ENCODE assay signal across 12 cellular contexts in genomic region chr10:31383810-31384588, GRCh38.
DNase-seq lines count a peak whose midpoint lies in the region; ATAC-seq and TF ChIP-seq lines count a peak whose summit lies in the region.
"Had no signal": no experiment of that assay in that cellular context is flagged by ENCODE, and none has a peak within 500 bp of the region (broad histone marks: within the 10 kb centered on the region; RNA-seq: fewer than 3 reads in every experiment).

No MANE protein-coding gene starts in this region.

- H3K27me3 ChIP-seq in CD4-positive, CD25-positive, alpha-beta regulatory T cell (ENCODE audit: control insufficient read depth, insufficient read depth, low read length) = no peaks in the 10 kb centered on the region
- no peaks in the 10 kb centered on the region for H3K27me3 ChIP-seq in WERI-Rb-1 (ENCODE audit: insufficient read depth, low read depth, severe bottlenecking)

- H3K9me3 ChIP-seq in CD4-positive, CD25-positive, alpha-beta regulatory T cell (ENCODE audit: control insufficient read depth in 2 of 2, low read length in 2 of 2) = no peaks in the 10 kb centered on the region
- H3K9me3 ChIP-seq in WERI-Rb-1 (ENCODE audit: severe bottlenecking) = no peaks in the 10 kb centered on the region

- H3K4me3 Mint-ChIP-seq in CD4-positive, CD25-positive, alpha-beta regulatory T cell = no peak overlapping the region
- no peak overlapping the region for H3K4me3 Mint-ChIP-seq in activated T-helper 1 cell treated with anti-CD3 and anti-CD28 coated beads, Interleukin-12 subunit alpha, Interleukin-12 subunit beta, Interleukin-2, Interleukin-4 antibody, amounts not matched to agents 30 ng/mL and 10 ng/mL and 1 ng/mL, durations not matched to agents 14 hours and 24 hours and 36 hours
- H3K4me3 Mint-ChIP-seq: GM23338, type B pancreatic cell had no signal

- H3K27ac ChIP-seq in CD4-positive, CD25-positive, alpha-beta regulatory T cell (ENCODE audit: insufficient read depth, low read length, poor library complexity, severe bottlenecking) = no peak overlapping the region
- no peak overlapping the region for H3K27ac ChIP-seq in WERI-Rb-1

- no peak for DNase-seq in CD4-positive, CD25-positive, alpha-beta regulatory T cell
- DNase-seq in activated T-helper 1 cell treated with anti-CD3 and anti-CD28 coated beads, Interleukin-12 subunit alpha, Interleukin-12 subunit beta, Interleukin-2, Interleukin-4 antibody, amounts not matched to agents 30 ng/mL and 10 ng/mL and 1 ng/mL, durations not matched to agents 14 hours and 24 hours and 36 hours (ENCODE audit: low spot score) = no peak
- DNase-seq in WERI-Rb-1 (no peak), AG20443 (ENCODE audit: low spot score) (no peak)
- no peak for DNase-seq in activated T-cell treated with anti-CD3 and anti-CD28 coated beads, Interleukin-2, amount 50 U/mL, for 48 hours
- DNase-seq: AML-193, NCI-H1436 had no signal

- H3K36me3 ChIP-seq in CD4-positive, CD25-positive, alpha-beta regulatory T cell (ENCODE audit: control insufficient read depth, insufficient read depth, low read length) = peaks cover 14% of the 10 kb centered on the region
- H3K36me3 ChIP-seq in WERI-Rb-1 = no peaks in the 10 kb centered on the region

- ATAC-seq in CD4-positive, CD25-positive, alpha-beta regulatory T cell (ENCODE audit: low read depth in 2 of 2) = no peak
- ATAC-seq in GM19025 (IDR thresholded peaks at IDR 0.05; ENCODE audit: low read depth, unreplicated experiment) (peak; percentile 97), HG02623 (IDR thresholded peaks at IDR 0.05; ENCODE audit: unreplicated experiment) (peak; percentile 93), HG03520 (IDR thresholded peaks at IDR 0.05; ENCODE audit: unreplicated experiment) (peak; percentile 96)
- ATAC-seq: GM23338 had no signal

- H3K27ac Mint-ChIP-seq in CD4-positive, CD25-positive, alpha-beta regulatory T cell = peak overlapping the region in 2 of 3 donors; percentile 7 to 27
- H3K27ac Mint-ChIP-seq in activated T-helper 1 cell treated with anti-CD3 and anti-CD28 coated beads, Interleukin-12 subunit alpha, Interleukin-12 subunit beta, Interleukin-2, Interleukin-4 antibody, amounts not matched to agents 30 ng/mL and 10 ng/mL and 1 ng/mL, durations not matched to agents 14 hours and 24 hours and 36 hours = no peak overlapping the region
- H3K27ac Mint-ChIP-seq: GM23338, type B pancreatic cell had no signal

- H3K9me3 Mint-ChIP-seq in CD4-positive, CD25-positive, alpha-beta regulatory T cell = no peaks in the 10 kb centered on the region
- no peaks in the 10 kb centered on the region for H3K9me3 Mint-ChIP-seq in activated T-helper 1 cell treated with anti-CD3 and anti-CD28 coated beads, Interleukin-12 subunit alpha, Interleukin-12 subunit beta, Interleukin-2, Interleukin-4 antibody, amounts not matched to agents 30 ng/mL and 10 ng/mL and 1 ng/mL, durations not matched to agents 14 hours and 24 hours and 36 hours
- H3K9me3 Mint-ChIP-seq: GM23338, type B pancreatic cell had no signal

- H3K4me3 ChIP-seq in CD4-positive, CD25-positive, alpha-beta regulatory T cell (ENCODE audit: low read depth, low read length) = no peak overlapping the region
- H3K4me3 ChIP-seq in WERI-Rb-1 (ENCODE audit: low read depth, low read length) = no peak overlapping the region
- H3K4me3 ChIP-seq: GM23338 had no signal

- H3K36me3 Mint-ChIP-seq in CD4-positive, CD25-positive, alpha-beta regulatory T cell = peaks cover 8% of the 10 kb centered on the region
- peaks cover 9% of the 10 kb centered on the region for H3K36me3 Mint-ChIP-seq in activated T-helper 1 cell treated with anti-CD3 and anti-CD28 coated beads, Interleukin-12 subunit alpha, Interleukin-12 subunit beta, Interleukin-2, Interleukin-4 antibody, amounts not matched to agents 30 ng/mL and 10 ng/mL and 1 ng/mL, durations not matched to agents 14 hours and 24 hours and 36 hours (ENCODE audit: low read depth)
- H3K36me3 Mint-ChIP-seq: type B pancreatic cell had no signal

- H3K4me1 ChIP-seq in CD4-positive, CD25-positive, alpha-beta regulatory T cell (ENCODE audit: control insufficient read depth, insufficient read depth, low read length, poor library complexity, severe bottlenecking) = no peaks in the 10 kb centered on the region

- intact Hi-C loops in activated T-helper 1 cell treated with anti-CD3 and anti-CD28 coated beads, Interleukin-12 subunit alpha, Interleukin-12 subunit beta, Interleukin-2, Interleukin-4 antibody, amounts not matched to agents 30 ng/mL and 10 ng/mL and 1 ng/mL, durations not matched to agents 14 hours and 24 hours and 36 hours (cut with micrococcal nuclease) = no loop called here

- no peak for TF ChIP-seq CTCF in WERI-Rb-1 (IDR thresholded peaks at IDR 0.05; ENCODE audit: low read depth, low read length)

- no peaks in the 10 kb centered on the region for H3K27me3 Mint-ChIP-seq in CD4-positive, CD25-positive, alpha-beta regulatory T cell
- no peaks in the 10 kb centered on the region for H3K27me3 Mint-ChIP-seq in activated T-helper 1 cell treated with anti-CD3 and anti-CD28 coated beads, Interleukin-12 subunit alpha, Interleukin-12 subunit beta, Interleukin-2, Interleukin-4 antibody, amounts not matched to agents 30 ng/mL and 10 ng/mL and 1 ng/mL, durations not matched to agents 14 hours and 24 hours and 36 hours (ENCODE audit: insufficient read depth)
- H3K27me3 Mint-ChIP-seq: type B pancreatic cell had no signal

- peaks cover 30 to 53% (median 35%) of the 10 kb centered on the region in 4 donors for H3K4me1 Mint-ChIP-seq in CD4-positive, CD25-positive, alpha-beta regulatory T cell
- H3K4me1 Mint-ChIP-seq in activated T-helper 1 cell treated with anti-CD3 and anti-CD28 coated beads, Interleukin-12 subunit alpha, Interleukin-12 subunit beta, Interleukin-2, Interleukin-4 antibody, amounts not matched to agents 30 ng/mL and 10 ng/mL and 1 ng/mL, durations not matched to agents 14 hours and 24 hours and 36 hours (ENCODE audit: low read depth) = peaks cover 9% of the 10 kb centered on the region

Comparison
In these comparisons a context has a peak if more than half of its experiments do, and no peak if none do; other contexts are left out.
1. ATAC-seq: peak in GM19025 (single experiment), HG02623 (single experiment) and HG03520 (single experiment); none in CD4-positive, CD25-positive, alpha-beta regulatory T cell (0 of 2).